Comparison of ENCODE assay signal across 2 cellular contexts in the genomic region with DNA sequence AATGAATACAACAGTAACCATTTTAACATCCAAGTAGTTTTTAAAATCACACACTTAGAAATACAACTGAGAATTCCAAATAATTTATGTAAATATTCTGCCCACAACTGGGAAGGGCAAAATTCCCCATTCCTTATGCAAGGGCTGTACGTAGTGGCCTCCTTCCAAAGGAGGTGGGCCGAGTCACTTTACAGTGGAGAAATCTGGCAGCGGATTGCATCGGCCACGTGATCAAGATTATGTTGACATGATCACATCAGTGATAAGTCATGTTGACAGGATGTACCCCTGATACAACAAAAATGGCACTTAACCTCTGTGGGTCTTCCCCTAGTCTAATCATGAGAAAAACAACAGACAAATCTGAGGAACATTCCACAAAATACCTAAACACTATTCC.
TF ChIP-seq lines count a peak whose summit lies in the region.

No MANE protein-coding gene starts in this region.

TF ChIP-seq in SK-N-SH, 30 proteins besides CTCF, POLR2A, EP300 and RAD21 (continued from another document):
- TF ChIP-seq, protein P1, sequence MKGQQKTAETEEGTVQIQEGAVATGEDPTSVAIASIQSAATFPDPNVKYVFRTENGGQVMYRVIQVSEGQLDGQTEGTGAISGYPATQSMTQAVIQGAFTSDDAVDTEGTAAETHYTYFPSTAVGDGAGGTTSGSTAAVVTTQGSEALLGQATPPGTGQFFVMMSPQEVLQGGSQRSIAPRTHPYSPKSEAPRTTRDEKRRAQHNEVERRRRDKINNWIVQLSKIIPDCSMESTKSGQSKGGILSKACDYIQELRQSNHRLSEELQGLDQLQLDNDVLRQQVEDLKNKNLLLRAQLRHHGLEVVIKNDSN (IDR thresholded peaks at IDR 0.05; ENCODE audit: borderline replicate concordance, low read depth) = peak; percentile 37; the same call in 1 of the 2 replicates
- TF ChIP-seq ELF1 (IDR thresholded peaks at IDR 0.05) (no peak), MEF2A (IDR thresholded peaks at IDR 0.05; ENCODE audit: borderline replicate concordance, low read depth) (no peak)

TF ChIP-seq in SK-N-SH treated with all-trans-retinoic acid at 6 μM for 48 hours, 23 proteins besides CTCF, POLR2A, EP300 and RAD21 (continued from another document):
- no peak for TF ChIP-seq ZC3H10 (CRISPR knock-in tag; IDR thresholded peaks at IDR 0.05)
- no peak for TF ChIP-seq OSR1 (CRISPR knock-in tag; IDR thresholded peaks at IDR 0.05)
- TF ChIP-seq, protein P2, sequence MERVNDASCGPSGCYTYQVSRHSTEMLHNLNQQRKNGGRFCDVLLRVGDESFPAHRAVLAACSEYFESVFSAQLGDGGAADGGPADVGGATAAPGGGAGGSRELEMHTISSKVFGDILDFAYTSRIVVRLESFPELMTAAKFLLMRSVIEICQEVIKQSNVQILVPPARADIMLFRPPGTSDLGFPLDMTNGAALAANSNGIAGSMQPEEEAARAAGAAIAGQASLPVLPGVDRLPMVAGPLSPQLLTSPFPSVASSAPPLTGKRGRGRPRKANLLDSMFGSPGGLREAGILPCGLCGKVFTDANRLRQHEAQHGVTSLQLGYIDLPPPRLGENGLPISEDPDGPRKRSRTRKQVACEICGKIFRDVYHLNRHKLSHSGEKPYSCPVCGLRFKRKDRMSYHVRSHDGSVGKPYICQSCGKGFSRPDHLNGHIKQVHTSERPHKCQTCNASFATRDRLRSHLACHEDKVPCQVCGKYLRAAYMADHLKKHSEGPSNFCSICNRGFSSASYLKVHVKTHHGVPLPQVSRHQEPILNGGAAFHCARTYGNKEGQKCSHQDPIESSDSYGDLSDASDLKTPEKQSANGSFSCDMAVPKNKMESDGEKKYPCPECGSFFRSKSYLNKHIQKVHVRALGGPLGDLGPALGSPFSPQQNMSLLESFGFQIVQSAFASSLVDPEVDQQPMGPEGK (CRISPR knock-in tag; IDR thresholded peaks at IDR 0.05; ENCODE audit: borderline replicate concordance) = no peak
- TF ChIP-seq ARNTL (CRISPR knock-in tag; IDR thresholded peaks at IDR 0.05; ENCODE audit: borderline replicate concordance, low read depth) = no peak
- TF ChIP-seq, protein P3, sequence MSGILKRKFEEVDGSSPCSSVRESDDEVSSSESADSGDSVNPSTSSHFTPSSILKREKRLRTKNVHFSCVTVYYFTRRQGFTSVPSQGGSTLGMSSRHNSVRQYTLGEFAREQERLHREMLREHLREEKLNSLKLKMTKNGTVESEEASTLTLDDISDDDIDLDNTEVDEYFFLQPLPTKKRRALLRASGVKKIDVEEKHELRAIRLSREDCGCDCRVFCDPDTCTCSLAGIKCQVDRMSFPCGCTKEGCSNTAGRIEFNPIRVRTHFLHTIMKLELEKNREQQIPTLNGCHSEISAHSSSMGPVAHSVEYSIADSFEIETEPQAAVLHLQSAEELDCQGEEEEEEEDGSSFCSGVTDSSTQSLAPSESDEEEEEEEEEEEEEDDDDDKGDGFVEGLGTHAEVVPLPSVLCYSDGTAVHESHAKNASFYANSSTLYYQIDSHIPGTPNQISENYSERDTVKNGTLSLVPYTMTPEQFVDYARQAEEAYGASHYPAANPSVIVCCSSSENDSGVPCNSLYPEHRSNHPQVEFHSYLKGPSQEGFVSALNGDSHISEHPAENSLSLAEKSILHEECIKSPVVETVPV (CRISPR knock-in tag; IDR thresholded peaks at IDR 0.05) = no peak
- no peak for TF ChIP-seq BACH2 (CRISPR knock-in tag; IDR thresholded peaks at IDR 0.05; ENCODE audit: borderline replicate concordance)
